ENCODE assay signal across 13 cellular contexts in the genomic region with DNA sequence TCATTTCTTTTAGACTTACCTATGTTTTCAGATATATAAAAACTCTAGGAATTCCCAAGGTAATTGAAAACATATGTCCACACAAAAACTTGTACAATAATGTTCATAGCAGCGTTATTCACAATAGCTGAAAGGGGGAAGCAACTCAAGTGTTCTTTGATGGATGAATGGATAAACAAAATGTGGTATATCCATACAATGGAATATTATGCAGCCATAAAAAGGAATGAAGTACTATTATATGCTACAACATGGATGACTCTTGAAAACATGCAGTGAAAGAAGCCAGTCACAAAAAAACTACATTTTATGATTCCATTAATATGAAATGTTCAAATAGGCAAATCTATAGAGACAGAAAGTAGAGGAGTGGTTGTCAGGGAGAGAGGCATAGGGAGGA.
A peak's percentile ranks its signal among the peaks of the same experiment; 100 is the strongest.
DNase-seq lines count a peak whose midpoint lies in the region; ATAC-seq and TF ChIP-seq lines count a peak whose summit lies in the region.
"Had no signal": no experiment of that assay in that cellular context is flagged by ENCODE, and none has a peak within 500 bp of the region (broad histone marks: within the 10 kb centered on the region; RNA-seq: fewer than 3 reads in every experiment).

No MANE protein-coding gene starts in this region.

- DNase-seq in activated T-cell treated with anti-CD3 and anti-CD28 coated beads, Interleukin-2, amount 50 U/mL, for 72 hours, result no peak
- DNase-seq in activated T-cell treated with anti-CD3 and anti-CD28 coated beads, Interleukin-2, amount 50 U/mL, for 1 hour, result no peak
- no peak for DNase-seq in activated naive CD8-positive, alpha-beta T cell treated with anti-CD3 and anti-CD28 coated beads for 36 hours
- DNase-seq in osteoblast (ENCODE audit: insufficient read length, low spot score, missing footprints) (no peak), NK-92 (lab: John Stamatoyannopoulos, UW; ENCODE audit: unreplicated experiment) (no peak), right cardiac atrium (no peak), NCI-H146 (lab: John Stamatoyannopoulos, UW) (no peak)
- DNase-seq: NCI-H1930; NCI-H446; stimulated activated naive CD8-positive, alpha-beta T cell treated with anti-CD3 and anti-CD28 coated beads, Interleukin-15, amount 100 ng/mL, for 72 hours had no signal

- TF ChIP-seq CTCF in osteoblast (IDR thresholded peaks at IDR 0.05; ENCODE audit: extremely low read depth, low read depth, low read length), result no peak

- H2AFZ ChIP-seq in osteoblast (ENCODE audit: low read length), result no peak overlapping the region

- H3K36me3 Mint-ChIP-seq in activated T-cell treated with anti-CD3 and anti-CD28 coated beads, Interleukin-2, amount 50 U/mL, for 72 hours (ENCODE audit: insufficient read depth in 2 of 2), result peaks cover 5 to 11% of the 10 kb centered on the region in 2 donors
- peaks cover 5% of the 10 kb centered on the region for H3K36me3 Mint-ChIP-seq in activated naive CD8-positive, alpha-beta T cell treated with anti-CD3 and anti-CD28 coated beads for 36 hours

- no peak overlapping the region for H3K4me3 ChIP-seq in HUES48 (ENCODE audit: low read depth, low read length)
- no peak overlapping the region for H3K4me3 ChIP-seq in osteoblast (ENCODE audit: insufficient read depth, low read length)
- no peak overlapping the region for H3K4me3 ChIP-seq in right cardiac atrium (ENCODE audit: low read length)

- no peak for ATAC-seq in activated T-cell treated with anti-CD3 and anti-CD28 coated beads, Interleukin-2, amount 50 U/mL, for 72 hours (replicated peaks in 1 of 2)
- no peak for ATAC-seq in right cardiac atrium
- ATAC-seq: stimulated activated naive CD8-positive, alpha-beta T cell treated with anti-CD3 and anti-CD28 coated beads, Interleukin-15, amount 100 ng/mL, for 72 hours had no signal

- H3K27me3 Mint-ChIP-seq in activated T-cell treated with anti-CD3 and anti-CD28 coated beads, Interleukin-2, amount 50 U/mL, for 72 hours (ENCODE audit: low read depth), result no peaks in the 10 kb centered on the region
- H3K27me3 Mint-ChIP-seq in activated naive CD8-positive, alpha-beta T cell treated with anti-CD3 and anti-CD28 coated beads for 36 hours, result no peaks in the 10 kb centered on the region
- H3K27me3 Mint-ChIP-seq: type B pancreatic cell had no signal

- H3K27ac Mint-ChIP-seq in activated T-cell treated with anti-CD3 and anti-CD28 coated beads, Interleukin-2, amount 50 U/mL, for 72 hours, result peak overlapping the region; percentile 39
- H3K27ac Mint-ChIP-seq in activated naive CD8-positive, alpha-beta T cell treated with anti-CD3 and anti-CD28 coated beads for 36 hours, result peak overlapping the region; percentile 43
- H3K27ac Mint-ChIP-seq: type B pancreatic cell had no signal

- H3K9me3 ChIP-seq in HUES48 (ENCODE audit: control insufficient read depth, insufficient read depth, low read length), result 0 out of 2 replicates have a peak, but pooled peaks cover 6% of the 10 kb centered on the region
- H3K9me3 ChIP-seq in osteoblast (ENCODE audit: low read depth, low read length), result no peaks in the 10 kb centered on the region
- H3K9me3 ChIP-seq in right cardiac atrium (ENCODE audit: control insufficient read depth, low read length), result no peaks in the 10 kb centered on the region

- H3K4me1 Mint-ChIP-seq in activated T-cell treated with anti-CD3 and anti-CD28 coated beads, Interleukin-2, amount 50 U/mL, for 72 hours (ENCODE audit: low read depth), result peaks cover 49% of the 10 kb centered on the region
- H3K4me1 Mint-ChIP-seq in activated naive CD8-positive, alpha-beta T cell treated with anti-CD3 and anti-CD28 coated beads for 36 hours, result peaks cover 25% of the 10 kb centered on the region

- intact Hi-C loops in right cardiac atrium (cut with DNase I), result no loop called here

- peak overlapping the region; percentile 99 for H3K27ac ChIP-seq in HUES48 (ENCODE audit: low read depth, low read length)
- H3K27ac ChIP-seq in osteoblast (ENCODE audit: low read depth, low read length), result peak overlapping the region; percentile 95
- H3K27ac ChIP-seq in right cardiac atrium (ENCODE audit: low read length), result no peak overlapping the region
- H3K27ac ChIP-seq: VCaP had no signal

- H3K4me3 Mint-ChIP-seq in activated T-cell treated with anti-CD3 and anti-CD28 coated beads, Interleukin-2, amount 50 U/mL, for 72 hours, result peak overlapping the region in 1 of 2 donors; percentile 23
- no peak overlapping the region for H3K4me3 Mint-ChIP-seq in activated naive CD8-positive, alpha-beta T cell treated with anti-CD3 and anti-CD28 coated beads for 36 hours
- H3K4me3 Mint-ChIP-seq: type B pancreatic cell had no signal

- H3K9ac ChIP-seq in HUES48 (ENCODE audit: low read depth, low read length), result no peak overlapping the region

- H3K27me3 ChIP-seq in HUES48 (ENCODE audit: control insufficient read depth, insufficient read depth, low read length), result no peaks in the 10 kb centered on the region
- no peaks in the 10 kb centered on the region for H3K27me3 ChIP-seq in osteoblast (ENCODE audit: insufficient read depth, low read length)
- no peaks in the 10 kb centered on the region for H3K27me3 ChIP-seq in right cardiac atrium (ENCODE audit: control insufficient read depth, insufficient read depth)

- 96% methylated on average over 1 of the region's 1 CpG for WGBS in right cardiac atrium

- H3K36me3 ChIP-seq in HUES48 (ENCODE audit: control insufficient read depth, insufficient read depth, low read length) (no peaks in the 10 kb centered on the region), osteoblast (ENCODE audit: insufficient read depth, low read length) (no peaks in the 10 kb centered on the region)

- peaks cover 3 to 5% of the 10 kb centered on the region in 2 donors for H3K9me3 Mint-ChIP-seq in activated T-cell treated with anti-CD3 and anti-CD28 coated beads, Interleukin-2, amount 50 U/mL, for 72 hours
- H3K9me3 Mint-ChIP-seq in activated naive CD8-positive, alpha-beta T cell treated with anti-CD3 and anti-CD28 coated beads for 36 hours, result peaks cover 5% of the 10 kb centered on the region

- H3K4me1 ChIP-seq in HUES48 (ENCODE audit: control insufficient read depth, insufficient read depth, low read length) (peaks cover 49% of the 10 kb centered on the region), osteoblast (ENCODE audit: insufficient read depth, low read length) (peaks cover 44% of the 10 kb centered on the region), right cardiac atrium (ENCODE audit: control insufficient read depth, insufficient read depth, low read length) (peaks cover 3% of the 10 kb centered on the region)

- H4K20me1 ChIP-seq in osteoblast (ENCODE audit: insufficient read depth, low read length), result no peaks in the 10 kb centered on the region

- H3K79me2 ChIP-seq in osteoblast (ENCODE audit: insufficient read depth, low read length), result no peaks in the 10 kb centered on the region

- H3K4me2 ChIP-seq in osteoblast (ENCODE audit: insufficient read depth, low read length), result no peak overlapping the region
